In genomic region chr13:100436099-100436498, GRCh38 we compare ENCODE assay signal across 13 cellular contexts.
DNase-seq lines count a peak whose midpoint lies in the region; ATAC-seq, FAIRE-seq and TF ChIP-seq lines count a peak whose summit lies in the region.
"Had no signal": no experiment of that assay in that cellular context is flagged by ENCODE, and none has a peak within 500 bp of the region (broad histone marks: within the 10 kb centered on the region; RNA-seq: fewer than 3 reads in every experiment).

No MANE protein-coding gene starts in this region.

- no peak for TF ChIP-seq POLR2A in right lobe of liver (IDR thresholded peaks at IDR 0.05)

- WGBS in right lobe of liver (ENCODE audit: insufficient coverage, low coverage, low lambda C conversion rate, missing lambda C conversion rate) = 37% methylated on average over 4 of the region's 4 CpGs
- WGBS in small intestine, 3 donors = 89 to 92% (median 91%) methylated on average over 4 of the region's 4 CpGs

- H3K4me1 ChIP-seq in colonic mucosa (no peaks in the 10 kb centered on the region), right lobe of liver (peaks cover 0 to 27% (median 8%) of the 10 kb centered on the region in 4 donors), small intestine (ENCODE audit: control insufficient read depth in 2 of 2, insufficient read depth in 1 of 2, low read depth in 1 of 2, low read length in 1 of 2) (no peaks in the 10 kb centered on the region)

- no peak for TF ChIP-seq CTCF in 22Rv1 (IDR thresholded peaks at IDR 0.05)
- TF ChIP-seq CTCF in colonic mucosa (IDR thresholded peaks at IDR 0.05) = no peak
- TF ChIP-seq CTCF in right lobe of liver (IDR thresholded peaks at IDR 0.05) = no peak

- peak; percentile 88 to 92 (median 90) for ATAC-seq in right lobe of liver
- no peak for ATAC-seq in HG03571 (IDR thresholded peaks at IDR 0.05; ENCODE audit: unreplicated experiment)
- ATAC-seq: GM23338 had no signal

- H3K36me3 ChIP-seq in colonic mucosa = no peaks in the 10 kb centered on the region
- no peaks in the 10 kb centered on the region for H3K36me3 ChIP-seq in right lobe of liver
- no peaks in the 10 kb centered on the region for H3K36me3 ChIP-seq in small intestine (ENCODE audit: control insufficient read depth in 2 of 2, insufficient read depth in 2 of 2, low read length in 2 of 2)

- H3K9me3 ChIP-seq in colonic mucosa (no peaks in the 10 kb centered on the region), right lobe of liver (no peaks in the 10 kb centered on the region), small intestine (ENCODE audit: control insufficient read depth, low read depth) (no peaks in the 10 kb centered on the region)

- H3K4me3 ChIP-seq in colonic mucosa (no peak overlapping the region), right lobe of liver (peak overlapping the region in 1 of 3 donors; percentile 20), small intestine (ENCODE audit: low read depth in 1 of 2, low read length in 2 of 2) (no peak overlapping the region)
- H3K4me3 ChIP-seq: BLaER1 treated with 17β-estradiol and CSF1 and Interleukin-3, amounts not matched to agents 10 nM and 100 nM; GM23338 had no signal

- H3K27ac ChIP-seq in 22Rv1 (peak overlapping the region; percentile 59), colonic mucosa (peak overlapping the region; percentile 47), right lobe of liver (peak overlapping the region in 2 of 3 donors; percentile 58 to 76), small intestine (ENCODE audit: low read depth in 1 of 2, low read length in 1 of 2) (no peak overlapping the region)
- H3K27ac ChIP-seq: BLaER1 treated with 17β-estradiol and CSF1 and Interleukin-3, amounts not matched to agents 10 nM and 100 nM had no signal

- no peak overlapping the region for H3K9ac ChIP-seq in colonic mucosa (ENCODE audit: low read depth in 2 of 2, low read length in 2 of 2)
- H3K9ac ChIP-seq: BLaER1 treated with 17β-estradiol and CSF1 and Interleukin-3, amounts not matched to agents 10 nM and 100 nM had no signal

- H3K27me3 ChIP-seq in colonic mucosa (no peaks in the 10 kb centered on the region), right lobe of liver (no peaks in the 10 kb centered on the region), small intestine (ENCODE audit: control insufficient read depth in 2 of 2, insufficient read depth in 2 of 2, low read length in 2 of 2) (no peaks in the 10 kb centered on the region)
- H3K27me3 ChIP-seq: BLaER1 treated with 17β-estradiol and CSF1 and Interleukin-3, amounts not matched to agents 10 nM and 100 nM had no signal

- DNase-seq in colonic mucosa = peak; percentile 63
- peak in 1 of 3 donors; percentile 77 for DNase-seq in right lobe of liver
- peak; percentile 62 for DNase-seq in small intestine
- no peak for DNase-seq in GF-D8 (lab: John Stamatoyannopoulos, UW)
- DNase-seq in GM19240 (ENCODE audit: insufficient read length, low spot score) = no peak
- DNase-seq: ACHN; CD4-positive, CD25-positive, alpha-beta regulatory T cell; DMS53; H9 had no signal

- no peak for FAIRE-seq in small intestine (lab: Jason Lieb, UNC)

- intact Hi-C loops in colonic mucosa (cut with DNase I) = no loop called here
- intact Hi-C loops in right lobe of liver (cut with DNase I) = no loop called here

Comparison
In these comparisons a context has a peak if more than half of its experiments do, and no peak if none do; other contexts are left out.
1. H3K27ac ChIP-seq: peak in 22Rv1 (single experiment), colonic mucosa (single experiment) and right lobe of liver (2 of 3); none in small intestine (0 of 2).
2. DNase-seq: peak in colonic mucosa (single experiment) and small intestine (single experiment); none in GF-D8 (single experiment) and GM19240 (single experiment).